1 cellular context compared by ENCODE assay signal in the genomic region with DNA sequence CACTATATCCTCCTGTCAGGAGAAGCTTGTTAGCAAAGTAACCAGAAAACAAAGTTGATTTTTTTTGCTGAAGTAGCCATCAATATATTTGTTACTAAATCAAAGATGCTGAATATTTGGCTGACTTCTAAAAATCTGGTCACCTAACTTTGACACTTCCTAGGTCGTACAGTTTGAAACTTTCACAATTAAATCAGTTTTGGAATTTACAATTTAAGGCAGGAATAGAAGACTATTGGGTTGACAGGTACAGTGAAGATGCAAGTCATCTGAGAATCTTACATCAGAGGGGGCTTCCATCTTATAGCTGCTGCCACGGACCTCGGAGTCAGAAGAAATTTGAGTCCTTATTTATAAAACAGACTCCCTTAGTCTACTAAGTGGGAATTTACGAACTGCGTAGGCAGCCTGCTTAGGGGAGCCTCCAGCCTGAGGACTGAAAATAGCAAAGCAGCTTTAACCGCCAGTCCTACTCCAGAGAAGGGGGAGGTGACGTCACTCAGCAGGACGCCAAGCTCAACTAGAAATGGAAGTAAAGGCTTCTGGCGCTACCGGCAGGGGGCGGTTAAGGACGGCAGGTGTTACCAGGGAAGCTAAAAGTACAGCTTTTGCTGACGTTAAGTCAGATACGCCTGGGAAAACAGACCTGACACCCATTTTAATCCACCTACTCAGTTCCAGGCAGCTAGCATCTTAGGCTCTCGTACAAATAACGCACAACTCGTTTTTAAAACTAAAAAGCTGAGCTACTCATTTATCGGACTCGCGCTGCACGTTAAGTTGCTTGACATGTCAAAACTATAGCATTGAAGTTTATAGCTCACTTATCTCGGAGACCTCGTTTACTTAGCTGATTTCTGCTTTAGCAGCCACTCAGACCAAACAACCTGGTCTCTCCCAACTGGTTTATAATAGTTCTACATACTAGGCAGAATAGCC.
TF ChIP-seq lines count a peak whose summit lies in the region.

No MANE protein-coding gene starts in this region.

TF ChIP-seq in HepG2, 621 proteins besides CTCF, POLR2A, EP300 and RAD21 (continued from another document and continues in another):
- TF ChIP-seq, protein P1, sequence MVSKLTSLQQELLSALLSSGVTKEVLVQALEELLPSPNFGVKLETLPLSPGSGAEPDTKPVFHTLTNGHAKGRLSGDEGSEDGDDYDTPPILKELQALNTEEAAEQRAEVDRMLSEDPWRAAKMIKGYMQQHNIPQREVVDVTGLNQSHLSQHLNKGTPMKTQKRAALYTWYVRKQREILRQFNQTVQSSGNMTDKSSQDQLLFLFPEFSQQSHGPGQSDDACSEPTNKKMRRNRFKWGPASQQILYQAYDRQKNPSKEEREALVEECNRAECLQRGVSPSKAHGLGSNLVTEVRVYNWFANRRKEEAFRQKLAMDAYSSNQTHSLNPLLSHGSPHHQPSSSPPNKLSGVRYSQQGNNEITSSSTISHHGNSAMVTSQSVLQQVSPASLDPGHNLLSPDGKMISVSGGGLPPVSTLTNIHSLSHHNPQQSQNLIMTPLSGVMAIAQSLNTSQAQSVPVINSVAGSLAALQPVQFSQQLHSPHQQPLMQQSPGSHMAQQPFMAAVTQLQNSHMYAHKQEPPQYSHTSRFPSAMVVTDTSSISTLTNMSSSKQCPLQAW (CRISPR knock-in tag; IDR thresholded peaks at IDR 0.05) = peak; percentile 88
- TF ChIP-seq THAP11 (CRISPR knock-in tag; IDR thresholded peaks at IDR 0.05) (peak; percentile 51; the same call in 1 of the 2 replicates), FOXO1 (CRISPR knock-in tag; IDR thresholded peaks at IDR 0.05) (peak; percentile 57; the same call in 1 of the 2 replicates), FIP1L1 (IDR thresholded peaks at IDR 0.05; ENCODE audit: borderline replicate concordance, insufficient read depth, low read depth, low read length) (peak; percentile 92), ZNF83 (CRISPR knock-in tag; IDR thresholded peaks at IDR 0.05; ENCODE audit: borderline replicate concordance) (no peak), SPEN (CRISPR knock-in tag; IDR thresholded peaks at IDR 0.05; ENCODE audit: low read depth) (peak; percentile 65; the same call in 1 of the 2 replicates), XBP1 (CRISPR knock-in tag; IDR thresholded peaks at IDR 0.05) (no peak), XRCC5 (optimal IDR thresholded peaks at IDR 0.05; ENCODE audit: low read length) (peak; percentile 96), PITX1 (CRISPR knock-in tag; IDR thresholded peaks at IDR 0.05) (peak; percentile 78; the same call in 1 of the 2 replicates), EEA1 (CRISPR knock-in tag; IDR thresholded peaks at IDR 0.05; ENCODE audit: borderline replicate concordance) (peak; percentile 30; the same call in 1 of the 2 replicates), KLF13 (CRISPR knock-in tag; IDR thresholded peaks at IDR 0.05) (0 out of 2 replicates have a peak, but pooled peaks have one; percentile 33), MXI1 (IDR thresholded peaks at IDR 0.05; ENCODE audit: borderline replicate concordance, low read depth, low read length) (peak; percentile 76; the same call in 2 of the 3 replicates), ZNF781 (CRISPR knock-in tag; IDR thresholded peaks at IDR 0.05; ENCODE audit: borderline replicate concordance, not compliant biosample characterization) (peak; percentile 55), GATAD1 (CRISPR knock-in tag; IDR thresholded peaks at IDR 0.05) (peak; percentile 73), ZNF501 (CRISPR knock-in tag; IDR thresholded peaks at IDR 0.05) (peak; percentile 44; the same call in 1 of the 2 replicates), ZNF3 (CRISPR knock-in tag; IDR thresholded peaks at IDR 0.05) (no peak), KLF16 (CRISPR knock-in tag; IDR thresholded peaks at IDR 0.05) (no peak), PPARG (CRISPR knock-in tag; conservative IDR thresholded peaks at IDR 0.05) (0 out of 2 replicates have a peak, but pooled peaks have one; percentile 2), HNRNPLL (IDR thresholded peaks at IDR 0.05; ENCODE audit: low read depth, low read length, poor library complexity, severe bottlenecking) (no peak), ZNF607 (CRISPR knock-in tag; IDR thresholded peaks at IDR 0.05; ENCODE audit: borderline replicate concordance) (0 out of 2 replicates have a peak, but pooled peaks have one; percentile 72), ZNF431 (CRISPR knock-in tag; IDR thresholded peaks at IDR 0.05; ENCODE audit: borderline replicate concordance, low read depth) (peak; percentile 68; the same call in 1 of the 2 replicates), TAF15 (IDR thresholded peaks at IDR 0.05; ENCODE audit: low read depth, low read length, poor library complexity, severe bottlenecking) (peak; percentile 22), KDM5A (IDR thresholded peaks at IDR 0.05; ENCODE audit: borderline replicate concordance, low read length) (0 out of 2 replicates have a peak, but pooled peaks have one; percentile 11)
- TF ChIP-seq, protein P2, sequence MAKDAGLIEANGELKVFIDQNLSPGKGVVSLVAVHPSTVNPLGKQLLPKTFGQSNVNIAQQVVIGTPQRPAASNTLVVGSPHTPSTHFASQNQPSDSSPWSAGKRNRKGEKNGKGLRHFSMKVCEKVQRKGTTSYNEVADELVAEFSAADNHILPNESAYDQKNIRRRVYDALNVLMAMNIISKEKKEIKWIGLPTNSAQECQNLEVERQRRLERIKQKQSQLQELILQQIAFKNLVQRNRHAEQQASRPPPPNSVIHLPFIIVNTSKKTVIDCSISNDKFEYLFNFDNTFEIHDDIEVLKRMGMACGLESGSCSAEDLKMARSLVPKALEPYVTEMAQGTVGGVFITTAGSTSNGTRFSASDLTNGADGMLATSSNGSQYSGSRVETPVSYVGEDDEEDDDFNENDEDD (CRISPR knock-in tag; IDR thresholded peaks at IDR 0.05; ENCODE audit: borderline replicate concordance) = peak; percentile 28; the same call in 1 of the 2 replicates
- TF ChIP-seq, protein P3, sequence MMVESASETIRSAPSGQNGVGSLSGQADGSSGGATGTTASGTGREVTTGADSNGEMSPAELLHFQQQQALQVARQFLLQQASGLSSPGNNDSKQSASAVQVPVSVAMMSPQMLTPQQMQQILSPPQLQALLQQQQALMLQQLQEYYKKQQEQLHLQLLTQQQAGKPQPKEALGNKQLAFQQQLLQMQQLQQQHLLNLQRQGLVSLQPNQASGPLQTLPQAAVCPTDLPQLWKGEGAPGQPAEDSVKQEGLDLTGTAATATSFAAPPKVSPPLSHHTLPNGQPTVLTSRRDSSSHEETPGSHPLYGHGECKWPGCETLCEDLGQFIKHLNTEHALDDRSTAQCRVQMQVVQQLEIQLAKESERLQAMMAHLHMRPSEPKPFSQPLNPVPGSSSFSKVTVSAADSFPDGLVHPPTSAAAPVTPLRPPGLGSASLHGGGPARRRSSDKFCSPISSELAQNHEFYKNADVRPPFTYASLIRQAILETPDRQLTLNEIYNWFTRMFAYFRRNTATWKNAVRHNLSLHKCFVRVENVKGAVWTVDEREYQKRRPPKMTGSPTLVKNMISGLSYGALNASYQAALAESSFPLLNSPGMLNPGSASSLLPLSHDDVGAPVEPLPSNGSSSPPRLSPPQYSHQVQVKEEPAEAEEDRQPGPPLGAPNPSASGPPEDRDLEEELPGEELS (CRISPR knock-in tag; IDR thresholded peaks at IDR 0.05) = no peak
- TF ChIP-seq, protein P4, sequence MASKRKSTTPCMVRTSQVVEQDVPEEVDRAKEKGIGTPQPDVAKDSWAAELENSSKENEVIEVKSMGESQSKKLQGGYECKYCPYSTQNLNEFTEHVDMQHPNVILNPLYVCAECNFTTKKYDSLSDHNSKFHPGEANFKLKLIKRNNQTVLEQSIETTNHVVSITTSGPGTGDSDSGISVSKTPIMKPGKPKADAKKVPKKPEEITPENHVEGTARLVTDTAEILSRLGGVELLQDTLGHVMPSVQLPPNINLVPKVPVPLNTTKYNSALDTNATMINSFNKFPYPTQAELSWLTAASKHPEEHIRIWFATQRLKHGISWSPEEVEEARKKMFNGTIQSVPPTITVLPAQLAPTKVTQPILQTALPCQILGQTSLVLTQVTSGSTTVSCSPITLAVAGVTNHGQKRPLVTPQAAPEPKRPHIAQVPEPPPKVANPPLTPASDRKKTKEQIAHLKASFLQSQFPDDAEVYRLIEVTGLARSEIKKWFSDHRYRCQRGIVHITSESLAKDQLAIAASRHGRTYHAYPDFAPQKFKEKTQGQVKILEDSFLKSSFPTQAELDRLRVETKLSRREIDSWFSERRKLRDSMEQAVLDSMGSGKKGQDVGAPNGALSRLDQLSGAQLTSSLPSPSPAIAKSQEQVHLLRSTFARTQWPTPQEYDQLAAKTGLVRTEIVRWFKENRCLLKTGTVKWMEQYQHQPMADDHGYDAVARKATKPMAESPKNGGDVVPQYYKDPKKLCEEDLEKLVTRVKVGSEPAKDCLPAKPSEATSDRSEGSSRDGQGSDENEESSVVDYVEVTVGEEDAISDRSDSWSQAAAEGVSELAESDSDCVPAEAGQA (IDR thresholded peaks at IDR 0.05; ENCODE audit: low read depth) = peak; percentile 92
- TF ChIP-seq, protein P4 (CRISPR knock-in tag; IDR thresholded peaks at IDR 0.05; ENCODE audit: borderline replicate concordance) = no peak
- TF ChIP-seq, protein P5, sequence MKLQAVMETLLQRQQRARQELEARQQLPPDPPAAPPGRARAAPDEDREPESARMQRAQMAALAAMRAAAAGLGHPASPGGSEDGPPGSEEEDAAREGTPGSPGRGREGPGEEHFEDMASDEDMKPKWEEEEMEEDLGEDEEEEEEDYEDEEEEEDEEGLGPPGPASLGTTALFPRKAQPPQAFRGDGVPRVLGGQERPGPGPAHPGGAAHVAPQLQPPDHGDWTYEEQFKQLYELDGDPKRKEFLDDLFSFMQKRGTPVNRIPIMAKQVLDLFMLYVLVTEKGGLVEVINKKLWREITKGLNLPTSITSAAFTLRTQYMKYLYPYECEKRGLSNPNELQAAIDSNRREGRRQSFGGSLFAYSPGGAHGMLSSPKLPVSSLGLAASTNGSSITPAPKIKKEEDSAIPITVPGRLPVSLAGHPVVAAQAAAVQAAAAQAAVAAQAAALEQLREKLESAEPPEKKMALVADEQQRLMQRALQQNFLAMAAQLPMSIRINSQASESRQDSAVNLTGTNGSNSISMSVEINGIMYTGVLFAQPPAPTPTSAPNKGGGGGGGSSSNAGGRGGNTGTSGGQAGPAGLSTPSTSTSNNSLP (IDR thresholded peaks at IDR 0.05; ENCODE audit: low read depth, low read length) = peak; percentile 80; the same call in 1 of the 2 replicates
- TF ChIP-seq, protein P6, sequence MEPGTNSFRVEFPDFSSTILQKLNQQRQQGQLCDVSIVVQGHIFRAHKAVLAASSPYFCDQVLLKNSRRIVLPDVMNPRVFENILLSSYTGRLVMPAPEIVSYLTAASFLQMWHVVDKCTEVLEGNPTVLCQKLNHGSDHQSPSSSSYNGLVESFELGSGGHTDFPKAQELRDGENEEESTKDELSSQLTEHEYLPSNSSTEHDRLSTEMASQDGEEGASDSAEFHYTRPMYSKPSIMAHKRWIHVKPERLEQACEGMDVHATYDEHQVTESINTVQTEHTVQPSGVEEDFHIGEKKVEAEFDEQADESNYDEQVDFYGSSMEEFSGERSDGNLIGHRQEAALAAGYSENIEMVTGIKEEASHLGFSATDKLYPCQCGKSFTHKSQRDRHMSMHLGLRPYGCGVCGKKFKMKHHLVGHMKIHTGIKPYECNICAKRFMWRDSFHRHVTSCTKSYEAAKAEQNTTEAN (CRISPR knock-in tag; conservative IDR thresholded peaks at IDR 0.05) = no peak
- TF ChIP-seq, protein P7, sequence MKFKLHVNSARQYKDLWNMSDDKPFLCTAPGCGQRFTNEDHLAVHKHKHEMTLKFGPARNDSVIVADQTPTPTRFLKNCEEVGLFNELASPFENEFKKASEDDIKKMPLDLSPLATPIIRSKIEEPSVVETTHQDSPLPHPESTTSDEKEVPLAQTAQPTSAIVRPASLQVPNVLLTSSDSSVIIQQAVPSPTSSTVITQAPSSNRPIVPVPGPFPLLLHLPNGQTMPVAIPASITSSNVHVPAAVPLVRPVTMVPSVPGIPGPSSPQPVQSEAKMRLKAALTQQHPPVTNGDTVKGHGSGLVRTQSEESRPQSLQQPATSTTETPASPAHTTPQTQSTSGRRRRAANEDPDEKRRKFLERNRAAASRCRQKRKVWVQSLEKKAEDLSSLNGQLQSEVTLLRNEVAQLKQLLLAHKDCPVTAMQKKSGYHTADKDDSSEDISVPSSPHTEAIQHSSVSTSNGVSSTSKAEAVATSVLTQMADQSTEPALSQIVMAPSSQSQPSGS (CRISPR knock-in tag; IDR thresholded peaks at IDR 0.05) = peak; percentile 99
- TF ChIP-seq, protein P8, sequence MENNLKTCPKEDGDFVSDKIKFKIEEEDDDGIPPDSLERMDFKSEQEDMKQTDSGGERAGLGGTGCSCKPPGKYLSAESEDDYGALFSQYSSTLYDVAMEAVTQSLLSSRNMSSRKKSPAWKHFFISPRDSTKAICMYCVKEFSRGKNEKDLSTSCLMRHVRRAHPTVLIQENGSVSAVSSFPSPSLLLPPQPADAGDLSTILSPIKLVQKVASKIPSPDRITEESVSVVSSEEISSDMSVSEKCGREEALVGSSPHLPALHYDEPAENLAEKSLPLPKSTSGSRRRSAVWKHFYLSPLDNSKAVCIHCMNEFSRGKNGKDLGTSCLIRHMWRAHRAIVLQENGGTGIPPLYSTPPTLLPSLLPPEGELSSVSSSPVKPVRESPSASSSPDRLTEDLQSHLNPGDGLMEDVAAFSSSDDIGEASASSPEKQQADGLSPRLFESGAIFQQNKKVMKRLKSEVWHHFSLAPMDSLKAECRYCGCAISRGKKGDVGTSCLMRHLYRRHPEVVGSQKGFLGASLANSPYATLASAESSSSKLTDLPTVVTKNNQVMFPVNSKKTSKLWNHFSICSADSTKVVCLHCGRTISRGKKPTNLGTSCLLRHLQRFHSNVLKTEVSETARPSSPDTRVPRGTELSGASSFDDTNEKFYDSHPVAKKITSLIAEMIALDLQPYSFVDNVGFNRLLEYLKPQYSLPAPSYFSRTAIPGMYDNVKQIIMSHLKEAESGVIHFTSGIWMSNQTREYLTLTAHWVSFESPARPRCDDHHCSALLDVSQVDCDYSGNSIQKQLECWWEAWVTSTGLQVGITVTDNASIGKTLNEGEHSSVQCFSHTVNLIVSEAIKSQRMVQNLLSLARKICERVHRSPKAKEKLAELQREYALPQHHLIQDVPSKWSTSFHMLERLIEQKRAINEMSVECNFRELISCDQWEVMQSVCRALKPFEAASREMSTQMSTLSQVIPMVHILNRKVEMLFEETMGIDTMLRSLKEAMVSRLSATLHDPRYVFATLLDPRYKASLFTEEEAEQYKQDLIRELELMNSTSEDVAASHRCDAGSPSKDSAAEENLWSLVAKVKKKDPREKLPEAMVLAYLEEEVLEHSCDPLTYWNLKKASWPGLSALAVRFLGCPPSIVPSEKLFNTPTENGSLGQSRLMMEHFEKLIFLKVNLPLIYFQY (CRISPR knock-in tag; IDR thresholded peaks at IDR 0.05; ENCODE audit: borderline replicate concordance) = no peak
